8 cellular contexts compared by ENCODE assay signal in genomic region chr2:195559431-195559914, GRCh38.
DNase-seq lines count a peak whose midpoint lies in the region; ATAC-seq and TF ChIP-seq lines count a peak whose summit lies in the region.

No MANE protein-coding gene starts in this region.

- peak overlapping the region; percentile 71 for H3K27ac ChIP-seq in naive thymus-derived CD4-positive, alpha-beta T cell (ENCODE audit: low read depth, low read length)

- peak overlapping the region; percentile 87 for H3K27ac Mint-ChIP-seq in activated naive CD8-positive, alpha-beta T cell treated with anti-CD3 and anti-CD28 coated beads, Interleukin-2, amount 50 U/mL, for 24 hours
- H3K27ac Mint-ChIP-seq in naive thymus-derived CD4-positive, alpha-beta T cell = peak overlapping the region; percentile 84 to 99 (median 94)

- peaks cover 58 to 74% of the 10 kb centered on the region in 2 donors for H3K4me1 ChIP-seq in naive thymus-derived CD4-positive, alpha-beta T cell (ENCODE audit: control insufficient read depth in 2 of 2, insufficient read depth in 2 of 2, low read length in 2 of 2)

- no peaks in the 10 kb centered on the region for H3K27me3 Mint-ChIP-seq in activated naive CD8-positive, alpha-beta T cell treated with anti-CD3 and anti-CD28 coated beads, Interleukin-2, amount 50 U/mL, for 24 hours
- H3K27me3 Mint-ChIP-seq in naive thymus-derived CD4-positive, alpha-beta T cell = no peaks in the 10 kb centered on the region

- no peak for TF ChIP-seq CTCF in lower leg skin (IDR thresholded peaks at IDR 0.05)

- WGBS in lower leg skin, 2 donors = 58 to 65% methylated on average over 5 of the region's 5 CpGs

- no peaks in the 10 kb centered on the region for H3K27me3 ChIP-seq in naive thymus-derived CD4-positive, alpha-beta T cell (ENCODE audit: control insufficient read depth in 2 of 2, insufficient read depth in 2 of 2, low read length in 2 of 2)

- no peaks in the 10 kb centered on the region for H3K36me3 ChIP-seq in naive thymus-derived CD4-positive, alpha-beta T cell (ENCODE audit: control insufficient read depth in 2 of 3, insufficient read depth in 3 of 3, low read length in 3 of 3)

- CTCF ChIA-PET in naive thymus-derived CD4-positive, alpha-beta T cell (lab: Charles Lee) = interaction anchor here (1.4 to 5.1 kb wide), 6 partner anchors 15 to 106 kb away, joined by 4 to 28 read pairs (median 6); no protein-coding TSS in a partner anchor

- no peak for TF ChIP-seq POLR2A in lower leg skin (IDR thresholded peaks at IDR 0.05)

- H3K36me3 Mint-ChIP-seq in activated naive CD8-positive, alpha-beta T cell treated with anti-CD3 and anti-CD28 coated beads, Interleukin-2, amount 50 U/mL, for 24 hours (ENCODE audit: low read depth) = no peaks in the 10 kb centered on the region
- peaks cover 0 to 24% (median 4%) of the 10 kb centered on the region in 5 donors for H3K36me3 Mint-ChIP-seq in naive thymus-derived CD4-positive, alpha-beta T cell

- H3K9me3 ChIP-seq in naive thymus-derived CD4-positive, alpha-beta T cell (ENCODE audit: control insufficient read depth in 2 of 3, low read length in 3 of 3) = no peaks in the 10 kb centered on the region

- ATAC-seq in GM19043 (IDR thresholded peaks at IDR 0.05; ENCODE audit: low read depth, unreplicated experiment) (peak; percentile 77), HG03175 (IDR thresholded peaks at IDR 0.05; ENCODE audit: unreplicated experiment) (peak; percentile 75)
- ATAC-seq in activated naive CD8-positive, alpha-beta T cell treated with anti-CD3 and anti-CD28 coated beads, Interleukin-2, amount 50 U/mL, for 24 hours = peak; percentile 89
- ATAC-seq in naive thymus-derived CD4-positive, alpha-beta T cell = peak; percentile 94

- H3K4me1 Mint-ChIP-seq in activated naive CD8-positive, alpha-beta T cell treated with anti-CD3 and anti-CD28 coated beads, Interleukin-2, amount 50 U/mL, for 24 hours = peaks cover 63% of the 10 kb centered on the region
- H3K4me1 Mint-ChIP-seq in naive thymus-derived CD4-positive, alpha-beta T cell = peaks cover 43 to 78% (median 69%) of the 10 kb centered on the region in 7 donors

- DNase-seq in AG08396 (ENCODE audit: low spot score) (peak; percentile 80), SW480 (ENCODE audit: low spot score) (peak; percentile 74), lower leg skin (ENCODE audit: low spot score in 2 of 2) (no peak), NCI-H1436 treated with DMSO at 0.1 percent for 48 hours (lab: John Stamatoyannopoulos, UW) (no peak)
- peak; percentile 60 for DNase-seq in activated naive CD8-positive, alpha-beta T cell treated with anti-CD3 and anti-CD28 coated beads, Interleukin-2, amount 50 U/mL, for 24 hours
- peak; percentile 14 to 93 (median 90) for DNase-seq in naive thymus-derived CD4-positive, alpha-beta T cell

- POLR2A ChIA-PET in naive thymus-derived CD4-positive, alpha-beta T cell (lab: Charles Lee) = interaction anchor here (0.5 to 16.3 kb wide), 13 partner anchors 11 to 600 kb away, joined by 3 to 293 read pairs (median 4); partner anchors contain the start of gene SLC39A10

- H3K9me3 Mint-ChIP-seq in activated naive CD8-positive, alpha-beta T cell treated with anti-CD3 and anti-CD28 coated beads, Interleukin-2, amount 50 U/mL, for 24 hours = peaks cover 7% of the 10 kb centered on the region
- H3K9me3 Mint-ChIP-seq in naive thymus-derived CD4-positive, alpha-beta T cell = peaks cover 0 to 15% (median 2%) of the 10 kb centered on the region in 11 donors

- intact Hi-C loops in naive thymus-derived CD4-positive, alpha-beta T cell (cut with micrococcal nuclease) = loop anchor here (1.0 to 5.0 kb wide), 9 partner anchors 8 to 603 kb away; partner anchors contain the start of gene DNAH7 (in 1 of the 2)
- intact Hi-C loops in lower leg skin (cut with DNase I; ENCODE audit: low total_unique reads) = no loop called here

- H3K4me3 ChIP-seq in naive thymus-derived CD4-positive, alpha-beta T cell (ENCODE audit: low read length) = peak overlapping the region; percentile 33
- H3K4me3 ChIP-seq in lower leg skin (ENCODE audit: low read depth, poor library complexity, severe bottlenecking) = no peak overlapping the region

- peak overlapping the region; percentile 30 for H3K4me3 Mint-ChIP-seq in activated naive CD8-positive, alpha-beta T cell treated with anti-CD3 and anti-CD28 coated beads, Interleukin-2, amount 50 U/mL, for 24 hours
- H3K4me3 Mint-ChIP-seq in naive thymus-derived CD4-positive, alpha-beta T cell = peak overlapping the region; percentile 61 to 89 (median 76)

Comparison
In these comparisons a context has a peak if more than half of its experiments do, and no peak if none do; other contexts are left out.
1. DNase-seq: peak in AG08396 (single experiment), SW480 (single experiment), activated naive CD8-positive, alpha-beta T cell treated with anti-CD3 and anti-CD28 coated beads, Interleukin-2, amount 50 U/mL, for 24 hours (single experiment) and naive thymus-derived CD4-positive, alpha-beta T cell (9 of 9); none in lower leg skin (0 of 2) and NCI-H1436 treated with DMSO at 0.1 percent for 48 hours (single experiment).
2. Peak in every context shown above with its lines, with median percentiles within 50 percentile points of each other: ATAC-seq.